In the genomic region with DNA sequence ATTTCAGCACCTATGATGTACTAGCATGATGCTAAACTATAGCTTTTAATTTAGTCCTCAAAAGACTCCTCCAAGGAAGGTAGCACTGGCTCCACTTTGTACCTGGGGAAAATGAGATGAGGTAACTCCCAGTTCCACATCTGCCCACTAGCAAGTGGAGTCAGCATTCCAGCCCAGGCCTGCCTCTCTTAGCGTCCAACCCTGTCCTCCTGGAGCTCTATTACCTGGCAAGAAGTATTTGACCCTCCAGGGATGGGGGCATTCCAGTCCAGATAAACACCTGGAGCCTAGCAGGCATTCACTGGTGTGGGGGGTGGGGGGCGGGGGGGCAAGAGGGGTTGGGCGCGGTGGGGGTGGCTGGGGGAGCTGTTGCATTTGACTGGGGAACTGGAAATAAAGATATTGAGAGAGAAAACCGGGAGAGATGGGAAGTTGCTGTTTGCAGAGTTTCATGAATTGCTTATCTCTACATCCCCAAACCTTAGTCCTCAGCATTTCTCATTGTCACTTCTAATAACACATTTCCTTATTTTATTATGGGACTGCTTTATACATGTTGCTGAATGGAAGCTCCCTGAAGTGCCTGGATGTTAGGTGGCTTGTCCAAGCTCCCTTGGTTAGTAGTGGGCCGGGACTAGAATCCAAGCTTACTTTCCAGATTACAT, we compare ENCODE assay signal across 18 cellular contexts. TPM values are rescaled to one million over a fixed set of nuclear protein-coding genes. Genes with fewer than 3 reads are reported as not detected.
DNase-seq lines count a peak whose midpoint lies in the region; ATAC-seq, FAIRE-seq and TF ChIP-seq lines count a peak whose summit lies in the region.
"Had no signal": no experiment of that assay in that cellular context is flagged by ENCODE, and none has a peak within 500 bp of the region (broad histone marks: within the 10 kb centered on the region; RNA-seq: fewer than 3 reads in every experiment).

No MANE protein-coding gene starts in this region.

- no peak overlapping the region for H2AFZ ChIP-seq in GM23338
- H2AFZ ChIP-seq in K562 (ENCODE audit: low read depth, low read length): peak overlapping the region; percentile 86

- H3K4me2 ChIP-seq in A549 (peak overlapping the region; percentile 67), GM23338 (0 out of 2 replicates have a peak overlapping the region, but pooled peaks have one; percentile 60), K562 (ENCODE audit: insufficient read depth, low read length) (peak overlapping the region; percentile 63)

- H3K36me3 Mint-ChIP-seq in GM23338 (ENCODE audit: low read depth): no peaks in the 10 kb centered on the region
- H3K36me3 Mint-ChIP-seq: CD4-positive, alpha-beta memory T cell had no signal

- CTCF ChIA-PET in A549 (lab: Yijun Ruan, JAX) (interaction anchor here (1.3 to 5.3 kb wide), 6 partner anchors 9 to 182 kb away, joined by 3 to 27 read pairs (median 6); a partner anchor contains a TSS), K562 (lab: Yijun Ruan, JAX; ENCODE audit: low intra/inter-chr PET ratio) (no interaction called here)

- TF ChIP-seq POLR2A in A549 (IDR thresholded peaks at IDR 0.05; ENCODE audit: low read length) (no peak), K562 (conservative IDR thresholded peaks at IDR 0.05) (no peak), Peyer's patch (IDR thresholded peaks at IDR 0.05) (no peak)

- WGBS in A549 (ENCODE audit: missing lambda C conversion rate): 34% methylated on average over 3 of the region's 6 CpGs
- WGBS in K562 (ENCODE audit: insufficient coverage, low coverage, missing lambda C conversion rate): 0% methylated on average over 4 of the region's 6 CpGs

- H3K9me3 Mint-ChIP-seq in GM23338: no peaks in the 10 kb centered on the region
- H3K9me3 Mint-ChIP-seq: activated T-helper 17 cell treated with anti-CD3 and anti-CD28 coated beads, Interleukin-2, amount 50 U/mL, for 72 hours had no signal

- no peak overlapping the region; a peak in 1 of 4 replicates for H3K9ac ChIP-seq in K562 (ENCODE audit: insufficient read depth in 1 of 2, low read depth in 2 of 2, low read length in 2 of 2)

- H3K4me3 Mint-ChIP-seq in GM23338: no peak overlapping the region
- H3K4me3 Mint-ChIP-seq: activated T-helper 17 cell treated with anti-CD3 and anti-CD28 coated beads, Interleukin-2, amount 50 U/mL, for 72 hours; CD4-positive, alpha-beta memory T cell had no signal

- H3K27me3 ChIP-seq in GM23338 (ENCODE audit: insufficient read depth): no peaks in the 10 kb centered on the region
- no peaks in the 10 kb centered on the region for H3K27me3 ChIP-seq in K562 (ENCODE audit: control insufficient read depth in 2 of 2, insufficient read depth in 2 of 2, low read length in 2 of 2)
- H3K27me3 ChIP-seq in effector memory CD4-positive, alpha-beta T cell (replicated peaks; ENCODE audit: control insufficient read depth, insufficient read depth, low read length, poor library complexity, severe bottlenecking): no peaks in the 10 kb centered on the region
- no peaks in the 10 kb centered on the region for H3K27me3 ChIP-seq in Peyer's patch
- H3K27me3 ChIP-seq: brain microvascular endothelial cell, esophagus muscularis mucosa, neutrophil had no signal

- H4K20me1 ChIP-seq in GM23338 (replicated peaks; ENCODE audit: insufficient read depth): no peaks in the 10 kb centered on the region
- no peaks in the 10 kb centered on the region for H4K20me1 ChIP-seq in K562 (replicated peaks; ENCODE audit: control insufficient read depth, insufficient read depth, low read length)

- ATAC-seq in A549: peak; percentile 48 to 50; a peak in 4 of 6 replicates
- peak; percentile 65 for ATAC-seq in GM23338
- ATAC-seq in K562: peak; percentile 43
- ATAC-seq in HG03432 (IDR thresholded peaks at IDR 0.05; ENCODE audit: unreplicated experiment): no peak
- ATAC-seq: activated T-helper 17 cell treated with anti-CD3 and anti-CD28 coated beads, Interleukin-2, amount 50 U/mL, for 72 hours had no signal

- no TSS peak for BruUV-seq in K562 (replicated peaks; lab: Mats Ljungman, UMichigan)

- H3K36me3 ChIP-seq in GM23338 (ENCODE audit: insufficient read depth) (no peaks in the 10 kb centered on the region), K562 (ENCODE audit: control insufficient read depth, insufficient read depth, low read length) (no peaks in the 10 kb centered on the region), Peyer's patch (no peaks in the 10 kb centered on the region)
- H3K36me3 ChIP-seq in effector memory CD4-positive, alpha-beta T cell (ENCODE audit: control insufficient read depth, insufficient read depth, low read length): no peaks in the 10 kb centered on the region
- H3K36me3 ChIP-seq: brain microvascular endothelial cell, esophagus muscularis mucosa, neutrophil had no signal

- POLR2A ChIA-PET in A549 (lab: Yijun Ruan, JAX) (interaction anchor here (0.6 to 1.4 kb wide), 4 partner anchors 9 to 44 kb away, joined by 3 to 8 read pairs (median 4); a partner anchor contains a TSS), K562 (lab: Yijun Ruan, JAX) (interaction anchor here (0.8 to 2.1 kb wide), 7 partner anchors 9 to 29 kb away, joined by 4 to 10 read pairs (median 6); no protein-coding TSS in a partner anchor)

- H3K4me1 ChIP-seq in A549 (peaks cover 28% of the 10 kb centered on the region), GM23338 (ENCODE audit: insufficient read depth) (peaks cover 19% of the 10 kb centered on the region), K562 (replicated peaks in 1 of 2; ENCODE audit: control insufficient read depth in 2 of 2, insufficient read depth in 2 of 2, low read length in 2 of 2) (peaks cover 11 to 16% of the 10 kb centered on the region in 2 experiments; a peak in 4 of 5 replicates), Peyer's patch (peaks cover 0 to 14% (median 2%) of the 10 kb centered on the region in 4 donors)
- no peaks in the 10 kb centered on the region for H3K4me1 ChIP-seq in effector memory CD4-positive, alpha-beta T cell (ENCODE audit: control insufficient read depth, insufficient read depth, low read length, poor library complexity, severe bottlenecking)

- TF ChIP-seq CTCF in A549 (IDR thresholded peaks at IDR 0.05) (no peak), GM23338 (conservative IDR thresholded peaks at IDR 0.05; ENCODE audit: low read depth in 2 of 2) (no peak), K562 (IDR thresholded peaks at IDR 0.05 in 2 of 3, conservative IDR thresholded peaks at IDR 0.05 in 1 of 3; ENCODE audit: insufficient read depth in 2 of 3, low read depth in 1 of 3, low read length in 3 of 3) (no peak), Peyer's patch (IDR thresholded peaks at IDR 0.05) (no peak)

- peaks cover 9% of the 10 kb centered on the region for H3K27me3 Mint-ChIP-seq in GM23338 (ENCODE audit: insufficient read depth, low read depth, poor library complexity)

- H3K4me1 Mint-ChIP-seq in GM23338: peaks cover 15% of the 10 kb centered on the region
- H3K4me1 Mint-ChIP-seq: activated T-helper 17 cell treated with anti-CD3 and anti-CD28 coated beads, Interleukin-2, amount 50 U/mL, for 72 hours; CD4-positive, alpha-beta memory T cell had no signal

- no peaks in the 10 kb centered on the region for H3K9me2 ChIP-seq in GM23338 (ENCODE audit: insufficient read depth)

- H3K4me3 ChIP-seq in A549 (no peak overlapping the region), GM23338 (no peak overlapping the region), K562 (no peak overlapping the region), Peyer's patch (no peak overlapping the region)
- H3K4me3 ChIP-seq in effector memory CD4-positive, alpha-beta T cell (ENCODE audit: insufficient read depth, low read depth, low read length, poor library complexity, severe bottlenecking): no peak overlapping the region
- H3K4me3 ChIP-seq: esophagus muscularis mucosa, SK-N-MC had no signal

- no peak for FAIRE-seq in A549 (lab: Jason Lieb, UNC)
- peak; percentile 32 for FAIRE-seq in K562 (lab: Jason Lieb, UNC)

- in situ Hi-C loops in K562 (cut with MboI): no loop called here

- H3K79me2 ChIP-seq in GM23338 (replicated peaks; ENCODE audit: insufficient read depth) (no peaks in the 10 kb centered on the region), K562 (ENCODE audit: control insufficient read depth, insufficient read depth, low read length) (no peaks in the 10 kb centered on the region)

- intact Hi-C loops in K562 (cut with micrococcal nuclease): loop anchor here (2.0 kb wide), 1 partner anchor 19 kb away; no protein-coding TSS in a partner anchor

- TF ChIP-seq EP300 in A549 (IDR thresholded peaks at IDR 0.05): no peak
- no peak for TF ChIP-seq EP300 in K562 (IDR thresholded peaks at IDR 0.05; ENCODE audit: low read length)

- TF ChIP-seq RAD21 in A549 (conservative IDR thresholded peaks at IDR 0.05 in 1 of 2, IDR thresholded peaks at IDR 0.05 in 1 of 2) (no peak), K562 (CRISPR knock-in tag; conservative IDR thresholded peaks at IDR 0.05 in 1 of 2, IDR thresholded peaks at IDR 0.05 in 1 of 2) (no peak)

- DNase-seq in A549 (ENCODE audit: low read depth in 1 of 2, low spot score in 1 of 2): no peak
- peak; percentile 37 for DNase-seq in GM23338 (ENCODE audit: low spot score)
- no peak for DNase-seq in K562 (ENCODE audit: extremely low read depth in 1 of 4, low spot score in 3 of 4)
- peak; percentile 82 for DNase-seq in islet precursor cell
- DNase-seq in effector memory CD4-positive, alpha-beta T cell: no peak
- DNase-seq in Peyer's patch: no peak
- DNase-seq in SW480 (ENCODE audit: low spot score): no peak
- DNase-seq: CD4-positive, alpha-beta memory T cell; DND-41; NCI-H1105; NCI-H2107; NCI-H526 treated with DMSO at 0.1 percent for 48 hours had no signal

- H3K9me3 ChIP-seq in A549 (no peaks in the 10 kb centered on the region), K562 (replicated peaks; ENCODE audit: control insufficient read depth, insufficient read depth, low read depth, low read length) (no peaks in the 10 kb centered on the region), Peyer's patch (no peaks in the 10 kb centered on the region)
- H3K9me3 ChIP-seq in effector memory CD4-positive, alpha-beta T cell (ENCODE audit: control insufficient read depth, low read length): no peaks in the 10 kb centered on the region
- H3K9me3 ChIP-seq: esophagus muscularis mucosa, neutrophil had no signal

- H3K27ac ChIP-seq in A549 (peak overlapping the region; percentile 86 to 91), GM23338 (ENCODE audit: low read depth) (no peak overlapping the region), K562 (ENCODE audit: extremely low read depth, low read depth, low read length) (peak overlapping the region; percentile 61; the same call in 2 of the 3 replicates), Peyer's patch (peak overlapping the region in 1 of 4 donors; percentile 49)
- H3K27ac ChIP-seq in effector memory CD4-positive, alpha-beta T cell (ENCODE audit: insufficient read depth, low read length, poor library complexity, severe bottlenecking): no peak overlapping the region
- H3K27ac ChIP-seq: esophagus muscularis mucosa, neutrophil had no signal

- H3K27ac Mint-ChIP-seq in GM23338: peak overlapping the region; percentile 77; the same call in 1 of the 2 replicates
- H3K27ac Mint-ChIP-seq: CD4-positive, alpha-beta memory T cell had no signal

- H3F3A ChIP-seq in GM23338 (replicated peaks; ENCODE audit: low read depth): 0 out of 2 replicates have a peak, but pooled peaks cover 6% of the 10 kb centered on the region

- no peaks in the 10 kb centered on the region for H3K9me1 ChIP-seq in K562 (ENCODE audit: control insufficient read depth, insufficient read depth, low read length)

RNA-seq across cellular contexts. Expression of a gene that starts 22.0 kb away (rescaled TPM):
- polyA plus RNA-seq in A549 (2011; rRNA removed): 6.7 and 7.5 TPM in 2 replicates
- 2.5 and 4.2 TPM in 2 replicates for polyA plus RNA-seq in A549 (2012; cell fraction: cytosol; rRNA removed)
- 3.3 and 4.4 TPM in 2 replicates for polyA plus RNA-seq in A549 (2012; cell fraction: nucleus; rRNA removed)
- polyA plus RNA-seq in A549 (2017; fragmentation: RNase III; extraction: RNeasy Plus Mini Kit Qiagen cat#74134 plus additional on column Dnase treatment): 3.9 to 4.9 TPM (median 4.9 TPM) in 3 replicates
- polyA minus RNA-seq in A549 (2011; rRNA and poly(A)+ RNA removed): 8.3 and 8.9 TPM in 2 replicates
- 80.5 and 94.8 TPM in 2 replicates for total RNA-seq in GM23338 (2014; rRNA removed; shearing (Covaris generic))
- polyA plus RNA-seq in GM23338 (2016; fragmentation: Nextera tagmentation; extraction: Ambion mirVana): 28.1 and 32.3 TPM in 2 replicates
- 12.4 and 17.4 TPM in 2 replicates for total RNA-seq in K562 (2011; cell fraction: chromatin; rRNA removed; ENCODE audit: low replicate concordance)
- total RNA-seq in K562 (2011; cell fraction: nucleolus; rRNA removed): 14.3 and 15.3 TPM in 2 replicates
- total RNA-seq in K562 (2011; cell fraction: nucleoplasm; rRNA removed): 21.9 and 32.4 TPM in 2 replicates
- total RNA-seq in K562 (2014; rRNA removed): 8.8 and 9.7 TPM in 2 replicates
- 7.2 and 7.7 TPM in 2 replicates for total RNA-seq in K562 (2014; rRNA removed; fragmentation: Illumina TruSeq; extraction: Trizol)
- total RNA-seq in K562 (2015; rRNA removed; fragmentation: Illumina TruSeq; extraction: Trizol): 5.6 and 5.9 TPM in 2 replicates
- 14.6 and 15.8 TPM in 2 replicates for total RNA-seq in K562 (2021)
- polyA plus RNA-seq in K562 (2011; rRNA removed): 4.1 and 4.3 TPM in 2 replicates
- polyA plus RNA-seq in K562 (2011; cell fraction: cytosol; rRNA removed): 3.2 and 4.3 TPM in 2 replicates
- polyA plus RNA-seq in K562 (2011; cell fraction: nucleus; rRNA removed): 7.6 and 8.4 TPM in 2 replicates
- 3.3 and 4.3 TPM in 2 replicates for polyA plus RNA-seq in K562 (2012)
- polyA plus RNA-seq in K562 (2014; fragmentation: Illumina TruSeq; extraction: Trizol): 5.1 and 5.3 TPM in 2 replicates
- 1 to 10 TPM; 3.7 to 7.7 TPM for polyA plus RNA-seq in K562 (2014; fragmentation: Nextera tagmentation; extraction: Ambion mirVana)
- polyA plus RNA-seq in K562 (2014; rRNA removed): 4.5 and 5.3 TPM in 2 replicates
- polyA minus RNA-seq in K562 (2011; rRNA and poly(A)+ RNA removed): 10.9 and 12.2 TPM in 2 replicates
- polyA minus RNA-seq in K562 (2011; cell fraction: cytosol; rRNA and poly(A)+ RNA removed): 11.1 and 12.5 TPM in 2 replicates
- polyA minus RNA-seq in K562 (2011; cell fraction: nucleus; rRNA and poly(A)+ RNA removed): 12.0 and 16.7 TPM in 2 replicates
- 10 to 100 TPM; 11.6 to 81.4 (median 63.8) TPM for total RNA-seq in Peyer's patch

Comparison
In these comparisons a context has a peak if more than half of its experiments do, and no peak if none do; other contexts are left out.
1. DNase-seq: peak in GM23338 (single experiment) and islet precursor cell (single experiment); none in A549 (0 of 2), K562 (0 of 4), effector memory CD4-positive, alpha-beta T cell (0 of 3), Peyer's patch (0 of 3) and SW480 (single experiment).
2. H3K27ac ChIP-seq: peak in A549 (2 of 2) and K562 (single experiment); none in GM23338 (single experiment) and effector memory CD4-positive, alpha-beta T cell (single experiment).
3. Peak in every context shown above with its lines, with median percentiles within 50 percentile points of each other: H3K4me2 ChIP-seq.